ENCODE assay signal across 1 cellular context in genomic region chr5:80204808-80205614, GRCh38.
TF ChIP-seq lines count a peak whose summit lies in the region.

No MANE protein-coding gene starts in this region.

TF ChIP-seq in K562, 482 proteins besides CTCF, POLR2A, EP300 and RAD21 (continued from another document and continues in another):
- no peak for TF ChIP-seq ZNF407 (IDR thresholded peaks at IDR 0.05; ENCODE audit: low read depth)
- TF ChIP-seq ZNF444 (CRISPR knock-in tag; IDR thresholded peaks at IDR 0.05) = 0 out of 2 replicates have a peak, but pooled peaks have one; percentile 76
- no peak for TF ChIP-seq RBM17 (IDR thresholded peaks at IDR 0.05; ENCODE audit: borderline replicate concordance, low read depth, low read length)
- no peak for TF ChIP-seq THRAP3 (IDR thresholded peaks at IDR 0.05; ENCODE audit: borderline replicate concordance)
- peak; percentile 90 for TF ChIP-seq STAT5A (IDR thresholded peaks at IDR 0.05; ENCODE audit: borderline replicate concordance, low read length)
- TF ChIP-seq POLR3A (IDR thresholded peaks at IDR 0.05; ENCODE audit: borderline replicate concordance, extremely low read depth, insufficient read depth, insufficient read length) = no peak
- no peak for TF ChIP-seq ZNF592 (IDR thresholded peaks at IDR 0.05)
- no peak for TF ChIP-seq MECOM (CRISPR knock-in tag; IDR thresholded peaks at IDR 0.05)
- TF ChIP-seq ZNF57 (CRISPR knock-in tag; IDR thresholded peaks at IDR 0.05) = no peak
- TF ChIP-seq NFRKB (IDR thresholded peaks at IDR 0.05; ENCODE audit: low read depth) = no peak
- peak; percentile 94 for TF ChIP-seq MTA1 (IDR thresholded peaks at IDR 0.05; ENCODE audit: borderline replicate concordance)
- no peak for TF ChIP-seq WHSC1 (IDR thresholded peaks at IDR 0.05; ENCODE audit: low read length)
- TF ChIP-seq HBP1 (CRISPR knock-in tag; IDR thresholded peaks at IDR 0.05) = no peak
- no peak for TF ChIP-seq BDP1 (IDR thresholded peaks at IDR 0.05; ENCODE audit: insufficient read depth, insufficient read length)
- peak; percentile 77 for TF ChIP-seq JUND (IDR thresholded peaks at IDR 0.05; ENCODE audit: borderline replicate concordance, low read depth, low read length)
- peak; percentile 75; the same call in 2 of the 3 replicates for TF ChIP-seq JUND (tag; IDR thresholded peaks at IDR 0.05; ENCODE audit: borderline replicate concordance, low read depth, low read length)
- no peak for TF ChIP-seq POU5F1 (IDR thresholded peaks at IDR 0.05; ENCODE audit: borderline replicate concordance, low read depth, low read length, partially characterized antibody)
- TF ChIP-seq ZNF639 (CRISPR knock-in tag; conservative IDR thresholded peaks at IDR 0.05 in 1 of 2, IDR thresholded peaks at IDR 0.05 in 1 of 2) = peak in 1 of 2 experiments; percentile 87; a peak in 2 of 4 replicates
- TF ChIP-seq ARNT (IDR thresholded peaks at IDR 0.05) = peak; percentile 50 to 88; a peak in 2 of 4 replicates
- no peak for TF ChIP-seq DEAF1 (CRISPR knock-in tag; IDR thresholded peaks at IDR 0.05)
- TF ChIP-seq ZKSCAN8 (CRISPR knock-in tag; IDR thresholded peaks at IDR 0.05) = peak; percentile 81; the same call in 1 of the 2 replicates
- TF ChIP-seq TCF3 (CRISPR knock-in tag; IDR thresholded peaks at IDR 0.05) = peak; percentile 97
- TF ChIP-seq KLF10 (CRISPR knock-in tag; IDR thresholded peaks at IDR 0.05) = no peak
- TF ChIP-seq PYGO2 (tag; IDR thresholded peaks at IDR 0.05) = peak; percentile 75; the same call in 1 of the 2 replicates
